22 cellular contexts compared by ENCODE assay signal in genomic region chr3:127123533-127123932, GRCh38.
"Had no signal": no experiment of that assay in that cellular context is flagged by ENCODE, and none has a peak within 500 bp of the region (broad histone marks: within the 10 kb centered on the region; RNA-seq: fewer than 3 reads in every experiment).

No MANE protein-coding gene starts in this region.

- H3K36me3 Mint-ChIP-seq: naive thymus-derived CD4-positive, alpha-beta T cell; neural progenitor cell had no signal

- DNase-seq: cortex of kidney; effector memory CD8-positive, alpha-beta T cell; heart left ventricle; left cardiac atrium; left lung; midbrain; naive thymus-derived CD4-positive, alpha-beta T cell; stimulated activated CD4-positive, alpha-beta T cell treated with anti-CD3 and anti-CD28 coated beads, Interleukin-12 subunit alpha, Interleukin-12 subunit beta, amount 100 ng/mL, for 4 hours; stimulated activated CD4-positive, alpha-beta T cell treated with anti-CD3 and anti-CD28 coated beads, Interleukin-1b, Interleukin-23, amount 100 ng/mL, for 48 hours; stimulated activated CD4-positive, alpha-beta T cell treated with anti-CD3 and anti-CD28 coated beads, Interleukin-4, amount 100 ng/mL, for 1 hour; stimulated activated CD8-positive, alpha-beta memory T cell treated with anti-CD3 and anti-CD28 coated beads, Interleukin-4, amount 100 ng/mL, for 48 hours; stimulated activated naive CD4-positive, alpha-beta T cell; stimulated activated naive CD8-positive, alpha-beta T cell treated with anti-CD3 and anti-CD28 coated beads, Interleukin-15, amount 100 ng/mL, for 72 hours; testis; uterus had no signal

- H3K4me3 Mint-ChIP-seq: effector memory CD8-positive, alpha-beta T cell; naive thymus-derived CD4-positive, alpha-beta T cell; nephron; neural progenitor cell; stimulated activated naive CD8-positive, alpha-beta T cell treated with anti-CD3 and anti-CD28 coated beads, Interleukin-15, amount 100 ng/mL, for 72 hours had no signal

- H3K4me1 Mint-ChIP-seq: naive thymus-derived CD4-positive, alpha-beta T cell; nephron; neural progenitor cell; stimulated activated naive CD8-positive, alpha-beta T cell treated with anti-CD3 and anti-CD28 coated beads, Interleukin-15, amount 100 ng/mL, for 72 hours had no signal

- H3K9me3 Mint-ChIP-seq: effector memory CD8-positive, alpha-beta T cell; neural progenitor cell; stimulated activated naive CD8-positive, alpha-beta T cell treated with anti-CD3 and anti-CD28 coated beads, Interleukin-15, amount 100 ng/mL, for 72 hours had no signal

- H3K27ac Mint-ChIP-seq: effector memory CD8-positive, alpha-beta T cell; naive thymus-derived CD4-positive, alpha-beta T cell; nephron; neural progenitor cell; progenitor cell of endocrine pancreas; stimulated activated naive CD8-positive, alpha-beta T cell treated with anti-CD3 and anti-CD28 coated beads, Interleukin-15, amount 100 ng/mL, for 72 hours had no signal

- ATAC-seq: effector memory CD8-positive, alpha-beta T cell; esophagus mucosa; foreskin keratinocyte; gastroesophageal sphincter; heart left ventricle; left cardiac atrium; left lung; naive thymus-derived CD4-positive, alpha-beta T cell; right lobe of liver; stimulated activated naive CD8-positive, alpha-beta T cell treated with anti-CD3 and anti-CD28 coated beads, Interleukin-15, amount 100 ng/mL, for 72 hours had no signal
